Comparison of ENCODE assay signal across 1 cellular context in the genomic region with DNA sequence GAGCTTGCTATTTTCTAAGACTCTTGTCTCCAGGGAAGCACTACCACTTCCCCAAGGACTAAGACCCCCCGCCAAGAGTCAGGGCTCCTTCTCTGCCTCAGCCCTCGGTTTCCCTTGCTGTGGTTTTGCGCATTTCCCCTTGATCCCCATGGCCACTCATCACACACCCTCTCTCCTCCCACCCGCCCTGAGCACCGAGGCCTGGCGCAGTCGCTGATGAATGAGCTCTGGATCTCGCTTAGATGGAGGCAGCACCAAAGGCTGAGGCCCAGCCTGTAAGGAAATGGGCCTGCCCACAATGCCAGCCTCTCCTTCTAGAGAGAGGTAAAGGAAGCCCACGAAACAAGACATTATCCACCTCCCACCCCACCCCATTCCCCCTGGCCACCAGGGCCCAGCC.
TF ChIP-seq lines count a peak whose summit lies in the region.

No MANE protein-coding gene starts in this region.

TF ChIP-seq in GM23338, 12 proteins besides CTCF, POLR2A, EP300 and RAD21 (continued from another document):
- TF ChIP-seq, protein P1, sequence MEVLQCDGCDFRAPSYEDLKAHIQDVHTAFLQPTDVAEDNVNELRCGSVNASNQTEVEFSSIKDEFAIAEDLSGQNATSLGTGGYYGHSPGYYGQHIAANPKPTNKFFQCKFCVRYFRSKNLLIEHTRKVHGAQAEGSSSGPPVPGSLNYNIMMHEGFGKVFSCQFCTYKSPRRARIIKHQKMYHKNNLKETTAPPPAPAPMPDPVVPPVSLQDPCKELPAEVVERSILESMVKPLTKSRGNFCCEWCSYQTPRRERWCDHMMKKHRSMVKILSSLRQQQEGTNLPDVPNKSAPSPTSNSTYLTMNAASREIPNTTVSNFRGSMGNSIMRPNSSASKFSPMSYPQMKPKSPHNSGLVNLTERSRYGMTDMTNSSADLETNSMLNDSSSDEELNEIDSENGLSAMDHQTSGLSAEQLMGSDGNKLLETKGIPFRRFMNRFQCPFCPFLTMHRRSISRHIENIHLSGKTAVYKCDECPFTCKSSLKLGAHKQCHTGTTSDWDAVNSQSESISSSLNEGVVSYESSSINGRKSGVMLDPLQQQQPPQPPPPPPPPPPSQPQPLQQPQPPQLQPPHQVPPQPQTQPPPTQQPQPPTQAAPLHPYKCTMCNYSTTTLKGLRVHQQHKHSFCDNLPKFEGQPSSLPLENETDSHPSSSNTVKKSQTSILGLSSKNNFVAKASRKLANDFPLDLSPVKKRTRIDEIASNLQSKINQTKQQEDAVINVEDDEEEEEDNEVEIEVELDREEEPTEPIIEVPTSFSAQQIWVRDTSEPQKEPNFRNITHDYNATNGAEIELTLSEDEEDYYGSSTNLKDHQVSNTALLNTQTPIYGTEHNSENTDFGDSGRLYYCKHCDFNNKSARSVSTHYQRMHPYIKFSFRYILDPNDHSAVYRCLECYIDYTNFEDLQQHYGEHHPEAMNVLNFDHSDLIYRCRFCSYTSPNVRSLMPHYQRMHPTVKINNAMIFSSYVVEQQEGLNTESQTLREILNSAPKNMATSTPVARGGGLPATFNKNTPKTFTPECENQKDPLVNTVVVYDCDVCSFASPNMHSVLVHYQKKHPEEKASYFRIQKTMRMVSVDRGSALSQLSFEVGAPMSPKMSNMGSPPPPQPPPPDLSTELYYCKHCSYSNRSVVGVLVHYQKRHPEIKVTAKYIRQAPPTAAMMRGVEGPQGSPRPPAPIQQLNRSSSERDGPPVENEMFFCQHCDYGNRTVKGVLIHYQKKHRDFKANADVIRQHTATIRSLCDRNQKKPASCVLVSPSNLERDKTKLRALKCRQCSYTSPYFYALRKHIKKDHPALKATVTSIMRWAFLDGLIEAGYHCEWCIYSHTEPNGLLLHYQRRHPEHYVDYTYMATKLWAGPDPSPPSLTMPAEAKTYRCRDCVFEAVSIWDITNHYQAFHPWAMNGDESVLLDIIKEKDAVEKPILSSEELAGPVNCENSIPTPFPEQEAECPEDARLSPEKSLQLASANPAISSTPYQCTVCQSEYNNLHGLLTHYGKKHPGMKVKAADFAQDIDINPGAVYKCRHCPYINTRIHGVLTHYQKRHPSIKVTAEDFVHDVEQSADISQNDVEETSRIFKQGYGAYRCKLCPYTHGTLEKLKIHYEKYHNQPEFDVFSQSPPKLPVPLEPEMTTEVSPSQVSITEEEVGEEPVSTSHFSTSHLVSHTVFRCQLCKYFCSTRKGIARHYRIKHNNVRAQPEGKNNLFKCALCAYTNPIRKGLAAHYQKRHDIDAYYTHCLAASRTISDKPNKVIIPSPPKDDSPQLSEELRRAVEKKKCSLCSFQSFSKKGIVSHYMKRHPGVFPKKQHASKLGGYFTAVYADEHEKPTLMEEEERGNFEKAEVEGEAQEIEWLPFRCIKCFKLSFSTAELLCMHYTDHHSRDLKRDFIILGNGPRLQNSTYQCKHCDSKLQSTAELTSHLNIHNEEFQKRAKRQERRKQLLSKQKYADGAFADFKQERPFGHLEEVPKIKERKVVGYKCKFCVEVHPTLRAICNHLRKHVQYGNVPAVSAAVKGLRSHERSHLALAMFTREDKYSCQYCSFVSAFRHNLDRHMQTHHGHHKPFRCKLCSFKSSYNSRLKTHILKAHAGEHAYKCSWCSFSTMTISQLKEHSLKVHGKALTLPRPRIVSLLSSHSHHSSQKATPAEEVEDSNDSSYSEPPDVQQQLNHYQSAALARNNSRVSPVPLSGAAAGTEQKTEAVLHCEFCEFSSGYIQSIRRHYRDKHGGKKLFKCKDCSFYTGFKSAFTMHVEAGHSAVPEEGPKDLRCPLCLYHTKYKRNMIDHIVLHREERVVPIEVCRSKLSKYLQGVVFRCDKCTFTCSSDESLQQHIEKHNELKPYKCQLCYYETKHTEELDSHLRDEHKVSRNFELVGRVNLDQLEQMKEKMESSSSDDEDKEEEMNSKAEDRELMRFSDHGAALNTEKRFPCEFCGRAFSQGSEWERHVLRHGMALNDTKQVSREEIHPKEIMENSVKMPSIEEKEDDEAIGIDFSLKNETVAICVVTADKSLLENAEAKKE (CRISPR knock-in tag; IDR thresholded peaks at IDR 0.05), result no peak
- TF ChIP-seq ZNF114 (CRISPR knock-in tag; IDR thresholded peaks at IDR 0.05), result no peak
- no peak for TF ChIP-seq EZH2 (IDR thresholded peaks at IDR 0.05; ENCODE audit: low read depth, unreplicated experiment)
- no peak for TF ChIP-seq STAT1 (IDR thresholded peaks at IDR 0.05; ENCODE audit: unreplicated experiment)
